8 cellular contexts compared by ENCODE assay signal in the genomic region with DNA sequence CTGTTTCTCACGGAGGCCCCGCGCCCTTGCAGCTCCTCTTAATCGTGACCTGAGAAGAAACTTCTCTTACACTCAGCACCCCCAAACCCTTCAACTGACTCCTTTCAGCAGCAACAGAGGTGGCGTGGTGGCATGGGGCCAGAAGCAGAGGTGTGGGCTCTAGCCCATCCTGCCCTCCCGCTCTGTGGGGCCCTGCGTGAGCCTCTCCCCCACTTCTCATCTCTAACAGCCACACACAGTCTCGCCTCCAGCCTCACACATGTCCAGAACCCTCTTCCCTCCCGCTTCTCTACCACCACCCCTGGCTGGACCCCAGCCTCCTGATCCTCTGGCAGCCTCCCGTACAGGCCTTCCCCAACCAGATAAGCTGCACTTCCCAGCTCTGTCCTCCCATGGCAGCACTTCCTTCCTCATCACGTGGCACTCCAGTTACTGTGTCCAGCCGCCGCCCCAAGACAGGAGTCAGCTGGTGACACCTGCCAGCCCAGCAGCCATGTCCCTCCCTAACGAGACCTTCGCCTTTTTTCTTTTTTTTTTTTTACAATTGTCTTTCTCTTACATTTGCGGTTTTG. TPM values are rescaled to one million over a fixed set of nuclear protein-coding genes. Genes with fewer than 3 reads are reported as not detected.
DNase-seq lines count a peak whose midpoint lies in the region; ATAC-seq, FAIRE-seq and TF ChIP-seq lines count a peak whose summit lies in the region.

No MANE protein-coding gene starts in this region.

- intact Hi-C loops in mucosa of descending colon (cut with DNase I, micrococcal nuclease) = loop anchor here in 1 of 2 donors (10.0 kb wide), 1 partner anchor 77 kb away; a partner anchor contains a TSS

- H2BK5ac ChIP-seq in trophoblast cell (ENCODE audit: low read depth, low read length, poor library complexity) = no peak overlapping the region

- no peak for TF ChIP-seq CTCF in mucosa of descending colon (IDR thresholded peaks at IDR 0.05)
- no peak for TF ChIP-seq CTCF in progenitor cell of endocrine pancreas (IDR thresholded peaks at IDR 0.05; ENCODE audit: unreplicated experiment)
- TF ChIP-seq CTCF in D721Med (IDR thresholded peaks at IDR 0.05; ENCODE audit: insufficient read depth, missing control alignments) = no peak

- H3K9me3 ChIP-seq in mucosa of descending colon = no peaks in the 10 kb centered on the region
- H3K9me3 ChIP-seq in trophoblast cell (ENCODE audit: insufficient read depth, low read depth, low read length) = peaks cover 3% of the 10 kb centered on the region

- H4K91ac ChIP-seq in trophoblast cell (ENCODE audit: low read depth, low read length) = no peak overlapping the region

- H3K27me3 ChIP-seq in trophoblast cell (ENCODE audit: insufficient read depth, low read length) = no peaks in the 10 kb centered on the region

- WGBS in trophoblast cell (ENCODE audit: extremely low coverage, insufficient coverage, insufficient read length) = no CpG with 5 or more reads among the region's 16 CpGs

- H4K12ac ChIP-seq in trophoblast cell (ENCODE audit: low read depth, low read length) = no peak overlapping the region

- H2AK5ac ChIP-seq in trophoblast cell (ENCODE audit: low read length) = no peak overlapping the region

- no peaks in the 10 kb centered on the region for H3K79me2 ChIP-seq in trophoblast cell (ENCODE audit: control insufficient read depth, insufficient read depth, low read length, poor library complexity)

- H3K14ac ChIP-seq in trophoblast cell (ENCODE audit: low read length) = no peak overlapping the region

- H2AFZ ChIP-seq in trophoblast cell (ENCODE audit: insufficient read depth, low read length, poor library complexity) = no peak overlapping the region

- no peak overlapping the region for H3K23ac ChIP-seq in trophoblast cell (ENCODE audit: low read length)

- DNase-seq in NK-92 treated with Interleukin-12 subunit alpha and Interleukin-12 subunit beta, amount 100 ng/mL, for 24 hours (lab: John Stamatoyannopoulos, UW) = peak; percentile 33
- DNase-seq in NK-92 (lab: John Stamatoyannopoulos, UW; ENCODE audit: unreplicated experiment) (no peak), HUDEP-2 (lab: John Stamatoyannopoulos, UW; ENCODE audit: unreplicated experiment in 76 of 76) (peak in 57 of 76 experiments; percentile 8 to 81 (median 48)), mucosa of descending colon (peak; percentile 80 to 89 (median 82)), progenitor cell of endocrine pancreas (ENCODE audit: low spot score, unreplicated experiment) (no peak), D721Med (ENCODE audit: insufficient read length, low spot score) (no peak), trophoblast cell (no peak)

- no peak overlapping the region for H3K27ac ChIP-seq in trophoblast cell (ENCODE audit: low read depth, low read length)

- H3K36me3 Mint-ChIP-seq in activated naive CD8-positive, alpha-beta T cell = peaks cover 2% of the 10 kb centered on the region
- peaks cover 1% of the 10 kb centered on the region for H3K36me3 Mint-ChIP-seq in progenitor cell of endocrine pancreas (ENCODE audit: insufficient read depth)

- no peak overlapping the region for H4K8ac ChIP-seq in trophoblast cell (ENCODE audit: low read depth, low read length)

- H3K4me1 ChIP-seq in mucosa of descending colon (ENCODE audit: low read depth) = peaks cover 75% of the 10 kb centered on the region
- peaks cover 16 to 19% of the 10 kb centered on the region in 2 experiments for H3K4me1 ChIP-seq in trophoblast cell (ENCODE audit: control insufficient read depth in 1 of 2, insufficient read depth in 2 of 2, low read length in 2 of 2)

- H3K9me3 Mint-ChIP-seq in activated naive CD8-positive, alpha-beta T cell (ENCODE audit: low read depth) = no peaks in the 10 kb centered on the region
- H3K9me3 Mint-ChIP-seq in progenitor cell of endocrine pancreas (ENCODE audit: low read depth) = no peaks in the 10 kb centered on the region

- ATAC-seq in mucosa of descending colon = peak; percentile 64

- no peak for FAIRE-seq in D721Med (lab: Jason Lieb, UNC)

- peak overlapping the region; percentile 79 for H3K4me3 Mint-ChIP-seq in activated naive CD8-positive, alpha-beta T cell
- H3K4me3 Mint-ChIP-seq in progenitor cell of endocrine pancreas (ENCODE audit: low read depth) = no peak overlapping the region

- H3K9ac ChIP-seq in trophoblast cell (ENCODE audit: low read length) = no peak overlapping the region

- H3K18ac ChIP-seq in trophoblast cell (ENCODE audit: low read length) = no peak overlapping the region

- H3K36me3 ChIP-seq in mucosa of descending colon (ENCODE audit: low read depth) (no peaks in the 10 kb centered on the region), trophoblast cell (ENCODE audit: control insufficient read depth in 1 of 2, insufficient read depth in 2 of 2, low read length in 2 of 2) (no peaks in the 10 kb centered on the region)

- no peak overlapping the region for H3K4me2 ChIP-seq in trophoblast cell (ENCODE audit: low read length)

- no peak overlapping the region for H2BK120ac ChIP-seq in trophoblast cell (ENCODE audit: insufficient read depth, low read length, poor library complexity)

- H2BK12ac ChIP-seq in trophoblast cell (ENCODE audit: low read length) = no peak overlapping the region

- no peak overlapping the region for H3K4ac ChIP-seq in trophoblast cell (ENCODE audit: low read depth, low read length)

- H3K79me1 ChIP-seq in trophoblast cell (ENCODE audit: low read length) = peaks cover 4% of the 10 kb centered on the region

- H3K4me3 ChIP-seq in mucosa of descending colon (no peak overlapping the region), trophoblast cell (ENCODE audit: low read depth, low read length) (no peak overlapping the region)

- peaks cover 84% of the 10 kb centered on the region for H3K4me1 Mint-ChIP-seq in activated naive CD8-positive, alpha-beta T cell (ENCODE audit: low read depth)
- H3K4me1 Mint-ChIP-seq in progenitor cell of endocrine pancreas (ENCODE audit: low read depth) = peaks cover 5% of the 10 kb centered on the region

- H3K27me3 Mint-ChIP-seq in activated naive CD8-positive, alpha-beta T cell = no peaks in the 10 kb centered on the region
- H3K27me3 Mint-ChIP-seq in progenitor cell of endocrine pancreas = peaks cover 5% of the 10 kb centered on the region

- peak overlapping the region; percentile 100 for H3K27ac Mint-ChIP-seq in activated naive CD8-positive, alpha-beta T cell
- no peak overlapping the region for H3K27ac Mint-ChIP-seq in progenitor cell of endocrine pancreas

RNA-seq across cellular contexts. Expression of a gene that starts 30.5 kb away (rescaled TPM):
- 10 to 100 TPM; 39.3 to 50.1 (median 48.9) TPM for total RNA-seq in mucosa of descending colon
- total RNA-seq in progenitor cell of endocrine pancreas = 26.2 and 27.1 TPM in 2 replicates
- 20.6 and 21.6 TPM in 2 replicates for polyA plus RNA-seq in trophoblast cell (2013)

RNA-seq across cellular contexts. Expression of a gene that starts 34.8 kb away (rescaled TPM):
- total RNA-seq in mucosa of descending colon (10 to 100 TPM in 1 of 3 donors, 1 to 10 TPM in 2; 8.7 to 12.9 (median 8.9) TPM), progenitor cell of endocrine pancreas (12.5 and 14.4 TPM in 2 replicates)
- 1.7 and 1.8 TPM in 2 replicates for polyA plus RNA-seq in trophoblast cell (2013)

Comparison
In these comparisons a context has a peak if more than half of its experiments do, and no peak if none do; other contexts are left out.
1. DNase-seq: peak in NK-92 treated with Interleukin-12 subunit alpha and Interleukin-12 subunit beta, amount 100 ng/mL, for 24 hours (single experiment), HUDEP-2 (57 of 76) and mucosa of descending colon (3 of 3); none in NK-92 (single experiment), progenitor cell of endocrine pancreas (single experiment), D721Med (single experiment) and trophoblast cell (0 of 2).